10 cellular contexts compared by ENCODE assay signal in the genomic region with DNA sequence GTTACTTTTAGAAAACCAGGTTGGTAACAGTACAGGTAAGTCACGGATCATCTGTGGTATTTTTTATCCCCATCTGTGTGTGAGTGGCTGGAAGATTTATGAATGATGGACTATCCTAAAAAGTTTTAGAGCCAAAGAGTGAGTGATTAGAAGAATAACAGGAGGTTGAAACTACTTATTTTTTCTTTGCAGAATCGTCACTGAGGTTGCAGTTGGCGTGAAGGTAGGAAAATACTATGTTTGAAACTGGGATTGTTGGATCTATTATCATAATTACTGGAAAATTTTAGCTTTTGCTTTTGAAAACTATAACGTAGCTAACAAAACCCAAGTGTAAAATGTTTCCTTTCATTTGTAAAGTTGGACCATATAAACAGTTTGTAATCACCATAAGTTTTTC. TPM values are rescaled to one million over a fixed set of nuclear protein-coding genes. Genes with fewer than 3 reads are reported as not detected.
DNase-seq lines count a peak whose midpoint lies in the region; ATAC-seq and TF ChIP-seq lines count a peak whose summit lies in the region.
"Had no signal": no experiment of that assay in that cellular context is flagged by ENCODE, and none has a peak within 500 bp of the region (broad histone marks: within the 10 kb centered on the region; RNA-seq: fewer than 3 reads in every experiment).

No MANE protein-coding gene starts in this region.

- TF ChIP-seq POLR2A in vagina (IDR thresholded peaks at IDR 0.05) (no peak), testis (IDR thresholded peaks at IDR 0.05) (no peak)

- H3K36me3 ChIP-seq in left ventricle myocardium inferior (peaks cover 13% of the 10 kb centered on the region), vagina (no peaks in the 10 kb centered on the region), testis (ENCODE audit: low read depth, missing control alignments) (no peaks in the 10 kb centered on the region)

- peak overlapping the region; percentile 97 for H3K27ac Mint-ChIP-seq in memory B cell

- H3K9me3 Mint-ChIP-seq in memory B cell: no peaks in the 10 kb centered on the region

- peaks cover 30% of the 10 kb centered on the region for H3K4me1 Mint-ChIP-seq in memory B cell

- H3K4me3 Mint-ChIP-seq in memory B cell: peak overlapping the region; percentile 99

- ATAC-seq in left cardiac atrium: no peak
- ATAC-seq in memory B cell (ENCODE audit: low read depth): no peak
- no peak for ATAC-seq in HG03039 (IDR thresholded peaks at IDR 0.05; ENCODE audit: unreplicated experiment)

- WGBS in testis, 2 donors: 35 to 45% methylated on average over 4 of the region's 4 CpGs

- no peak for DNase-seq in left ventricle myocardium inferior
- no peak for DNase-seq in left cardiac atrium
- no peak for DNase-seq in astrocyte of the spinal cord (ENCODE audit: low read depth, low spot score)
- no peak for DNase-seq in memory B cell (ENCODE audit: low spot score in 2 of 2)
- no peak for DNase-seq in vagina (ENCODE audit: extremely low spot score in 2 of 2)
- no peak for DNase-seq in testis
- DNase-seq in central memory CD4-positive, alpha-beta T cell: no peak
- DNase-seq: cortex of kidney, NCI-H1048 had no signal

- no peaks in the 10 kb centered on the region for H3K27me3 ChIP-seq in left ventricle myocardium inferior (ENCODE audit: low read depth)
- no peaks in the 10 kb centered on the region for H3K27me3 ChIP-seq in vagina
- H3K27me3 ChIP-seq in testis: no peaks in the 10 kb centered on the region

- H3K9me3 ChIP-seq in left ventricle myocardium inferior (replicated peaks): no peaks in the 10 kb centered on the region
- H3K9me3 ChIP-seq in vagina: no peaks in the 10 kb centered on the region
- no peaks in the 10 kb centered on the region for H3K9me3 ChIP-seq in testis

- TF ChIP-seq CTCF in left ventricle myocardium inferior (IDR thresholded peaks at IDR 0.05; ENCODE audit: borderline replicate concordance) (no peak), astrocyte of the spinal cord (IDR thresholded peaks at IDR 0.05; ENCODE audit: low read depth, low read length) (no peak), vagina (IDR thresholded peaks at IDR 0.05) (no peak), testis (IDR thresholded peaks at IDR 0.05) (no peak)

- H3K27ac ChIP-seq in left ventricle myocardium inferior (replicated peaks): peak overlapping the region; percentile 96
- H3K27ac ChIP-seq in vagina: peak overlapping the region; percentile 98
- H3K27ac ChIP-seq in testis: peak overlapping the region in 1 of 2 donors; percentile 92

- intact Hi-C loops in left ventricle myocardium inferior (cut with micrococcal nuclease) (no loop called here), left cardiac atrium (cut with DNase I) (no loop called here), vagina (cut with DNase I) (no loop called here), testis (cut with DNase I; ENCODE audit: low total_unique reads) (no loop called here)

- peaks cover 15% of the 10 kb centered on the region for H3K36me3 Mint-ChIP-seq in memory B cell

- H3K4me3 ChIP-seq in left ventricle myocardium inferior (peak overlapping the region; percentile 99), astrocyte of the spinal cord (ENCODE audit: low read depth, low read length) (peak overlapping the region; percentile 98), vagina (peak overlapping the region; percentile 89 to 92), testis (no peak overlapping the region)

- H3K4me1 ChIP-seq in left ventricle myocardium inferior (peaks cover 49% of the 10 kb centered on the region), vagina (peaks cover 32% of the 10 kb centered on the region), testis (no peaks in the 10 kb centered on the region)

- H3K27me3 Mint-ChIP-seq in memory B cell: no peaks in the 10 kb centered on the region

- in situ Hi-C loops in astrocyte of the spinal cord (cut with HindIII; ENCODE audit: low sequenced_read_pairs): no loop called here

RNA-seq across cellular contexts. Expression of gene PTBP2, which starts 1.8 kb away (rescaled TPM):
- 10.3 TPM for total RNA-seq in left ventricle myocardium inferior
- total RNA-seq in left cardiac atrium: 10 to 100 TPM; 12.5 to 16.3 TPM
- 56.7 TPM for total RNA-seq in vagina
- 100 to 1,000 TPM in 1 of 2 donors, 10 to 100 TPM in 1; 61.4 to 109 TPM for total RNA-seq in testis
- polyA plus RNA-seq in testis (ENCODE audit: insufficient read depth, low read depth, low replicate concordance): 41.0 TPM

Comparison
In these comparisons a context has a peak if more than half of its experiments do, and no peak if none do; other contexts are left out.
1. H3K4me3 ChIP-seq: peak in left ventricle myocardium inferior (single experiment), astrocyte of the spinal cord (single experiment) and vagina (2 of 2); none in testis (0 of 2).